ENCODE assay signal across 9 cellular contexts in genomic region chr9:129990269-129991005, GRCh38. TPM values are rescaled to one million over a fixed set of nuclear protein-coding genes. Genes with fewer than 3 reads are reported as not detected.
DNase-seq lines count a peak whose midpoint lies in the region; ATAC-seq, FAIRE-seq and TF ChIP-seq lines count a peak whose summit lies in the region.
"Had no signal": no experiment of that assay in that cellular context is flagged by ENCODE, and none has a peak within 500 bp of the region (broad histone marks: within the 10 kb centered on the region; RNA-seq: fewer than 3 reads in every experiment).

No MANE protein-coding gene starts in this region.

- H3K9ac ChIP-seq in OCI-LY3 (ENCODE audit: low read length) (peak overlapping the region; percentile 67), astrocyte (ENCODE audit: low read length) (no peak overlapping the region)

- DNase-seq in GM18507 (ENCODE audit: extremely low spot score, insufficient read length, low read depth) (no peak), astrocyte (ENCODE audit: low read depth) (no peak), small intestine (peak; percentile 13), gastrocnemius medialis (no peak)
- DNase-seq: NCI-H146 had no signal

- FAIRE-seq in GM18507 (lab: Jason Lieb, UNC) (peak; percentile 82), astrocyte (lab: Jason Lieb, UNC) (no peak), small intestine (lab: Jason Lieb, UNC) (no peak)

- H3K4me2 ChIP-seq in OCI-LY3 (ENCODE audit: low read length) (peak overlapping the region; percentile 86), astrocyte (ENCODE audit: low read length) (no peak overlapping the region)

- peak overlapping the region; percentile 34 for H3K4me3 Mint-ChIP-seq in astrocyte (ENCODE audit: unreplicated experiment)

- no peak overlapping the region for H2AFZ ChIP-seq in OCI-LY3 (ENCODE audit: low read depth, low read length)
- no peak overlapping the region for H2AFZ ChIP-seq in astrocyte (ENCODE audit: low read depth, low read length)

- in situ Hi-C loops in gastrocnemius medialis (cut with MboI; ENCODE audit: low sequenced_read_pairs in 4 of 4): no loop called here

- TF ChIP-seq CTCF in OCI-LY3 (IDR thresholded peaks at IDR 0.05; ENCODE audit: low read depth, low read length) (no peak), astrocyte (IDR thresholded peaks at IDR 0.05; ENCODE audit: insufficient read depth, low read depth, low read length) (no peak), gastrocnemius medialis (IDR thresholded peaks at IDR 0.05 in 4 of 5, conservative IDR thresholded peaks at IDR 0.05 in 1 of 5) (no peak)

- peak overlapping the region; percentile 87 for H3K27ac Mint-ChIP-seq in astrocyte (ENCODE audit: unreplicated experiment)

- peaks cover 100% of the 10 kb centered on the region for H3K79me2 ChIP-seq in OCI-LY3 (ENCODE audit: low read length)
- no peaks in the 10 kb centered on the region for H3K79me2 ChIP-seq in astrocyte (ENCODE audit: insufficient read depth, low read length)

- H3K27me3 Mint-ChIP-seq in astrocyte (ENCODE audit: low read depth, unreplicated experiment): no peaks in the 10 kb centered on the region

- H3K9me3 ChIP-seq in OCI-LY3 (ENCODE audit: insufficient read depth, low read length) (no peaks in the 10 kb centered on the region), astrocyte (ENCODE audit: insufficient read depth, low read depth, low read length) (no peaks in the 10 kb centered on the region), small intestine (ENCODE audit: control insufficient read depth, low read depth) (no peaks in the 10 kb centered on the region), gastrocnemius medialis (no peaks in the 10 kb centered on the region)

- TF ChIP-seq POLR2A in gastrocnemius medialis (IDR thresholded peaks at IDR 0.05): no peak

- no peaks in the 10 kb centered on the region for H3K9me3 Mint-ChIP-seq in astrocyte (ENCODE audit: unreplicated experiment)

- H3K36me3 ChIP-seq in OCI-LY3 (replicated peaks; ENCODE audit: low read depth, low read length) (peaks cover 25% of the 10 kb centered on the region), astrocyte (ENCODE audit: insufficient read depth, low read length) (no peaks in the 10 kb centered on the region), small intestine (ENCODE audit: control insufficient read depth in 2 of 2, insufficient read depth in 2 of 2, low read length in 2 of 2) (no peaks in the 10 kb centered on the region), gastrocnemius medialis (no peaks in the 10 kb centered on the region)

- H3K27me3 ChIP-seq in OCI-LY3 (ENCODE audit: low read depth, low read length): no peaks in the 10 kb centered on the region
- H3K27me3 ChIP-seq in astrocyte (ENCODE audit: insufficient read depth, low read length): no peaks in the 10 kb centered on the region
- no peaks in the 10 kb centered on the region for H3K27me3 ChIP-seq in small intestine (ENCODE audit: control insufficient read depth in 2 of 2, insufficient read depth in 2 of 2, low read length in 2 of 2)
- no peaks in the 10 kb centered on the region for H3K27me3 ChIP-seq in gastrocnemius medialis

- peaks cover 93% of the 10 kb centered on the region for H3K4me1 ChIP-seq in OCI-LY3 (ENCODE audit: low read length)
- H3K4me1 ChIP-seq in astrocyte (ENCODE audit: insufficient read depth, low read length): peaks cover 19% of the 10 kb centered on the region
- no peaks in the 10 kb centered on the region for H3K4me1 ChIP-seq in small intestine (ENCODE audit: control insufficient read depth in 2 of 2, insufficient read depth in 1 of 2, low read depth in 1 of 2, low read length in 1 of 2)
- peaks cover 6 to 17% of the 10 kb centered on the region in 2 donors for H3K4me1 ChIP-seq in gastrocnemius medialis

- peaks cover 7% of the 10 kb centered on the region for H3K36me3 Mint-ChIP-seq in astrocyte (ENCODE audit: low read depth, unreplicated experiment)

- H4K20me1 ChIP-seq in OCI-LY3 (ENCODE audit: insufficient read depth, low read length) (peaks cover 34% of the 10 kb centered on the region), astrocyte (ENCODE audit: insufficient read depth, low read length) (peaks cover 2% of the 10 kb centered on the region)

- ATAC-seq in gastrocnemius medialis: no peak
- no peak for ATAC-seq in GM19351 (IDR thresholded peaks at IDR 0.05; ENCODE audit: unreplicated experiment)
- no peak for ATAC-seq in HG03139 (IDR thresholded peaks at IDR 0.05; ENCODE audit: unreplicated experiment)
- ATAC-seq in HG02884 (IDR thresholded peaks at IDR 0.05; ENCODE audit: unreplicated experiment): no peak

- intact Hi-C loops in gastrocnemius medialis (cut with DNase I; ENCODE audit: low total_unique reads): no loop called here

- 60 to 75% (median 63%) methylated on average over 6 of the region's 6 CpGs for WGBS in small intestine, 3 donors

- peaks cover 33% of the 10 kb centered on the region for H3K4me1 Mint-ChIP-seq in astrocyte (ENCODE audit: low read depth, unreplicated experiment)

- H3K27ac ChIP-seq in OCI-LY3 (ENCODE audit: low read length) (peak overlapping the region; percentile 94), astrocyte (ENCODE audit: low read depth, low read length) (no peak overlapping the region), small intestine (ENCODE audit: low read depth in 1 of 2, low read length in 1 of 2) (peak overlapping the region in 1 of 2 donors; percentile 79), gastrocnemius medialis (no peak overlapping the region)

- H3K4me3 ChIP-seq in OCI-LY3 (ENCODE audit: low read length) (peak overlapping the region; percentile 57), astrocyte (ENCODE audit: insufficient read depth, low read depth, low read length) (no peak overlapping the region), small intestine (ENCODE audit: low read depth in 1 of 2, low read length in 2 of 2) (no peak overlapping the region), gastrocnemius medialis (no peak overlapping the region)

RNA-seq across cellular contexts. Expression of gene FNBP1, which starts 52.6 kb away (rescaled TPM):
- total RNA-seq in astrocyte: 60.9 and 63.5 TPM in 2 replicates
- polyA plus RNA-seq in small intestine: 10 to 100 TPM in 1 of 3 donors, 1 to 10 TPM in 2; 1.3 to 11.0 (median 7.0) TPM
- total RNA-seq in gastrocnemius medialis: 10 to 100 TPM; 13.3 to 30.0 (median 17.9) TPM
